In genomic region chr13:89380101-89380500, GRCh38 we compare ENCODE assay signal across 17 cellular contexts.
A peak's percentile ranks its signal among the peaks of the same experiment; 100 is the strongest.
DNase-seq lines count a peak whose midpoint lies in the region; ATAC-seq, FAIRE-seq and TF ChIP-seq lines count a peak whose summit lies in the region.
"Had no signal": no experiment of that assay in that cellular context is flagged by ENCODE, and none has a peak within 500 bp of the region (broad histone marks: within the 10 kb centered on the region; RNA-seq: fewer than 3 reads in every experiment).

No MANE protein-coding gene starts in this region.

- TF ChIP-seq CTCF in GM12878 (IDR thresholded peaks at IDR 0.05 in 2 of 3, conservative IDR thresholded peaks at IDR 0.05 in 1 of 3; ENCODE audit: control insufficient read depth in 2 of 3, extremely low read depth in 1 of 3, insufficient read depth in 1 of 3, low read depth in 3 of 3, low read length in 3 of 3) (no peak), transverse colon (IDR thresholded peaks at IDR 0.05) (no peak)

- no peak overlapping the region for H2AFZ ChIP-seq in GM12878 (ENCODE audit: control insufficient read depth, low read depth, low read length)
- H2AFZ ChIP-seq: neural progenitor cell had no signal

- BruUV-seq in GM12878 (replicated peaks; lab: Mats Ljungman, UMichigan), result no TSS peak

- CTCF ChIA-PET in GM12878 (lab: Yijun Ruan, JAX), result no interaction called here

- H3K79me2 ChIP-seq in GM12878 (ENCODE audit: control insufficient read depth, insufficient read depth, low read length), result no peaks in the 10 kb centered on the region

- H3K27ac ChIP-seq in GM12878 (ENCODE audit: control insufficient read depth, insufficient read depth), result no peak overlapping the region
- H3K27ac ChIP-seq in transverse colon, result peak overlapping the region in 1 of 4 donors; percentile 13
- H3K27ac ChIP-seq: gastrocnemius medialis, neural progenitor cell, Peyer's patch, thyroid gland had no signal

- TF ChIP-seq RAD21 in GM12878 (IDR thresholded peaks at IDR 0.05; ENCODE audit: insufficient read depth, low read depth, low read length), result no peak

- in situ Hi-C loops in GM12878 (cut with MboI), result no loop called here
- in situ Hi-C loops in transverse colon (cut with MboI; ENCODE audit: low pct_ligation_motif_present in 1 of 4, low pct_unique_long_range_greater_than_20kb in 1 of 4, low sequenced_read_pairs in 3 of 4), result no loop called here

- no peak overlapping the region for H3K4me3 ChIP-seq in GM12878
- H3K4me3 ChIP-seq in transverse colon, result no peak overlapping the region
- H3K4me3 ChIP-seq: gastrocnemius medialis, neural progenitor cell, Peyer's patch, thyroid gland had no signal

- H3K4me2 ChIP-seq in GM12878 (ENCODE audit: control insufficient read depth, insufficient read depth), result no peak overlapping the region
- H3K4me2 ChIP-seq: neural progenitor cell had no signal

- TF ChIP-seq EP300 in GM12878 (IDR thresholded peaks at IDR 0.05; ENCODE audit: borderline replicate concordance in 1 of 2, control insufficient read depth in 1 of 2, low read depth in 2 of 2, low read length in 2 of 2), result no peak
- no peak for TF ChIP-seq EP300 in transverse colon (IDR thresholded peaks at IDR 0.05; ENCODE audit: low read depth)

- RAD21 ChIA-PET in GM12878 (lab: Charles Lee; ENCODE audit: unreplicated experiment), result no interaction called here

- POLR2A ChIA-PET in GM12878 (lab: Charles Lee), result no interaction called here

- H3K36me3 ChIP-seq in GM12878 (ENCODE audit: control insufficient read depth in 2 of 2, insufficient read depth in 2 of 2, low read length in 1 of 2) (no peaks in the 10 kb centered on the region), transverse colon (no peaks in the 10 kb centered on the region)
- H3K36me3 ChIP-seq: gastrocnemius medialis, neural progenitor cell, Peyer's patch, thyroid gland had no signal

- no peak for FAIRE-seq in GM12878 (lab: Jason Lieb, UNC)
- FAIRE-seq: GM12891, small intestine had no signal

- H3K9me3 ChIP-seq in GM12878 (replicated peaks; ENCODE audit: control insufficient read depth, insufficient read depth, low read length) (no peaks in the 10 kb centered on the region), transverse colon (no peaks in the 10 kb centered on the region)
- H3K9me3 ChIP-seq: gastrocnemius medialis, Peyer's patch, thyroid gland had no signal

- intact Hi-C loops in GM12878 (cut with micrococcal nuclease; ENCODE audit: unreplicated experiment) (no loop called here), transverse colon (cut with DNase I; ENCODE audit: low total_unique reads) (no loop called here)

- no peak overlapping the region for H3K9ac ChIP-seq in GM12878 (ENCODE audit: control insufficient read depth, insufficient read depth, low read length)
- H3K9ac ChIP-seq: neural progenitor cell had no signal

- H3K27me3 ChIP-seq in GM12878 (replicated peaks in 1 of 2; ENCODE audit: control insufficient read depth in 2 of 2, insufficient read depth in 2 of 2, low read length in 1 of 2), result no peaks in the 10 kb centered on the region
- no peaks in the 10 kb centered on the region for H3K27me3 ChIP-seq in transverse colon
- H3K27me3 ChIP-seq: gastrocnemius medialis, neural progenitor cell, Peyer's patch, thyroid gland had no signal

- no peaks in the 10 kb centered on the region for H4K20me1 ChIP-seq in GM12878 (ENCODE audit: control insufficient read depth, insufficient read depth)

- ATAC-seq in GM12878, result peak; percentile 40
- ATAC-seq: gastrocnemius medialis had no signal

- TF ChIP-seq POLR2A in GM12878 (IDR thresholded peaks at IDR 0.05; ENCODE audit: low read depth, low read length) (no peak), transverse colon (IDR thresholded peaks at IDR 0.05) (no peak)

- WGBS in GM12878 (ENCODE audit: insufficient coverage, insufficient replicate concordance, low lambda C conversion rate, missing lambda C conversion rate), result 63% methylated on average over 3 of the region's 3 CpGs
- WGBS in transverse colon (ENCODE audit: low coverage in 1 of 2), 2 donors, result 49 to 51% methylated on average over 3 of the region's 3 CpGs

- H3K4me1 ChIP-seq in GM12878 (ENCODE audit: control insufficient read depth, insufficient read depth, low read length) (no peaks in the 10 kb centered on the region), transverse colon (peaks cover 0 to 4% (median 1%) of the 10 kb centered on the region in 4 donors)
- H3K4me1 ChIP-seq: gastrocnemius medialis, neural progenitor cell, Peyer's patch, thyroid gland had no signal

- DNase-seq in NCI-H2081 (lab: John Stamatoyannopoulos, UW), result peak; percentile 39 to 69
- DNase-seq in NCI-H2081 treated with DMSO at 0.1 percent for 48 hours (lab: John Stamatoyannopoulos, UW), result no peak
- DNase-seq in LoVo (ENCODE audit: low spot score), result peak; percentile 69
- no peak for DNase-seq in GM12878 (ENCODE audit: low read depth, low spot score)
- DNase-seq in transverse colon, result peak; percentile 11
- DNase-seq in occipital lobe (lab: John Stamatoyannopoulos, UW), result no peak
- no peak for DNase-seq in iPS-NIHi7 (ENCODE audit: extremely low spot score)
- DNase-seq in NCI-H1436 (lab: John Stamatoyannopoulos, UW), result no peak
- DNase-seq: ACHN, DMS 273 treated with DMSO at 0.1 percent for 48 hours, gastrocnemius medialis, NCI-H1694 treated with DMSO at 0.1 percent for 48 hours, Peyer's patch, small intestine, thyroid gland had no signal

- SMC1A ChIA-PET in GM12878 (lab: Charles Lee; ENCODE audit: uncharacterized antibody, unreplicated experiment), result no interaction called here

TF ChIP-seq in GM12878, 131 proteins besides CTCF, POLR2A, EP300 and RAD21:
- no peak for TF ChIP-seq IRF5 (IDR thresholded peaks at IDR 0.05; ENCODE audit: borderline replicate concordance)
- TF ChIP-seq FOXK2 (IDR thresholded peaks at IDR 0.05), result no peak
- no peak for TF ChIP-seq ZNF622 (IDR thresholded peaks at IDR 0.05)
- TF ChIP-seq E2F8 (IDR thresholded peaks at IDR 0.05; ENCODE audit: low read depth, partially characterized antibody), result no peak
- no peak for TF ChIP-seq JUND (IDR thresholded peaks at IDR 0.05; ENCODE audit: low read depth, low read length)
- TF ChIP-seq JUNB (IDR thresholded peaks at IDR 0.05), result no peak
- no peak for TF ChIP-seq CEBPZ (IDR thresholded peaks at IDR 0.05; ENCODE audit: low read depth, low read length)
- TF ChIP-seq ATF7 (IDR thresholded peaks at IDR 0.05; ENCODE audit: low read depth), result no peak

Comparison
In these comparisons a context has a peak if more than half of its experiments do, and no peak if none do; other contexts are left out.
1. DNase-seq: peak in NCI-H2081 (2 of 2), LoVo (single experiment) and transverse colon (single experiment); none in NCI-H2081 treated with DMSO at 0.1 percent for 48 hours (single experiment), GM12878 (single experiment), occipital lobe (single experiment), iPS-NIHi7 (single experiment) and NCI-H1436 (single experiment).